Comparison of ENCODE assay signal across 26 cellular contexts in genomic region chr18:7937268-7937667, GRCh38.
"Had no signal": no experiment of that assay in that cellular context is flagged by ENCODE, and none has a peak within 500 bp of the region (broad histone marks: within the 10 kb centered on the region; RNA-seq: fewer than 3 reads in every experiment).

No MANE protein-coding gene starts in this region.

- H3K4me3 ChIP-seq: stomach, suprapubic skin, testis, thoracic aorta, thyroid gland, tibial artery, tibial nerve, transverse colon, upper lobe of left lung, upper lobe of right lung, uterus, vagina had no signal

- ATAC-seq: stimulated activated effector memory CD8-positive, alpha-beta T cell treated with anti-CD3 and anti-CD28 coated beads, Interleukin-12 subunit alpha, Interleukin-12 subunit beta, amount 100 ng/mL, for 72 hours; stimulated activated memory B cell treated with anti-CD40 and anti-IgM and Interleukin-4, amounts not matched to agents 10 μg/mL and 1 μg/mL and 100 μg/mL, for 72 hours; stimulated activated naive CD8-positive, alpha-beta T cell treated with anti-CD3 and anti-CD28 coated beads, Interleukin-15, amount 100 ng/mL, for 72 hours; stimulated activated naive CD8-positive, alpha-beta T cell treated with anti-CD3 and anti-CD28 coated beads, Interleukin-15, Interleukin-2, amounts not matched to agents 100 U/mL and 50 U/mL, for 24 hours had no signal

- H3K27me3 ChIP-seq: stomach, suprapubic skin, testis, thyroid gland, tibial artery, tibial nerve, transverse colon, upper lobe of left lung, upper lobe of right lung, uterus, vagina had no signal

- H3K27ac ChIP-seq: stomach, suprapubic skin, testis, thoracic aorta, thyroid gland, tibial artery, tibial nerve, transverse colon, upper lobe of left lung, upper lobe of right lung, uterus, vagina had no signal

- DNase-seq: stimulated activated CD4-positive, alpha-beta T cell treated with anti-CD3 and anti-CD28 coated beads, Interleukin-2, amount 100 ng/mL, for 48 hours; stimulated activated CD4-positive, alpha-beta T cell treated with anti-CD3 and anti-CD28 coated beads, Interleukin-4, amount 100 ng/mL, for 1 hour; stimulated activated CD4-positive, alpha-beta T cell treated with anti-CD3 and anti-CD28 coated beads, Interleukin-4, amount 100 ng/mL, for 24 hours; stimulated activated CD4-positive, alpha-beta T cell treated with anti-CD3 and anti-CD28 coated beads, Interleukin-4, amount 100 ng/mL, for 4 hours; stimulated activated CD8-positive, alpha-beta memory T cell treated with anti-CD3 and anti-CD28 coated beads, Interleukin-4, amount 100 ng/mL, for 48 hours; stimulated activated naive B cell treated with anti-CD40 and anti-IgM and Interleukin-4, amounts not matched to agents 10 μg/mL and 1 μg/mL and 100 μg/mL, for 72 hours; stimulated activated naive CD4-positive, alpha-beta T cell; stimulated activated naive CD4-positive, alpha-beta T cell treated with Interleukin-2 at 50 U/mL for 16 hours; stimulated activated naive CD8-positive, alpha-beta T cell treated with anti-CD3 and anti-CD28 coated beads, Interleukin-15, amount 100 ng/mL, for 72 hours; stimulated activated naive CD8-positive, alpha-beta T cell treated with anti-CD3 and anti-CD28 coated beads, Interleukin-15, Interleukin-2, amounts not matched to agents 100 U/mL and 50 U/mL, for 24 hours; stomach; substantia nigra; testis; thyroid gland; tibial artery; transverse colon; trophoblast cell; upper lobe of right lung; uterus had no signal

- H3K9me3 ChIP-seq: stomach, suprapubic skin, testis, thoracic aorta, thyroid gland, tibial artery, tibial nerve, transverse colon, upper lobe of left lung, upper lobe of right lung, uterus, vagina had no signal

- H3K4me1 ChIP-seq: suprapubic skin, testis, tibial artery, tibial nerve, upper lobe of right lung, uterus, vagina had no signal

- H3K36me3 ChIP-seq: suprapubic skin, thoracic aorta, thyroid gland, transverse colon, upper lobe of right lung, uterus, vagina had no signal
